Comparison of ENCODE assay signal across 18 cellular contexts in the genomic region with DNA sequence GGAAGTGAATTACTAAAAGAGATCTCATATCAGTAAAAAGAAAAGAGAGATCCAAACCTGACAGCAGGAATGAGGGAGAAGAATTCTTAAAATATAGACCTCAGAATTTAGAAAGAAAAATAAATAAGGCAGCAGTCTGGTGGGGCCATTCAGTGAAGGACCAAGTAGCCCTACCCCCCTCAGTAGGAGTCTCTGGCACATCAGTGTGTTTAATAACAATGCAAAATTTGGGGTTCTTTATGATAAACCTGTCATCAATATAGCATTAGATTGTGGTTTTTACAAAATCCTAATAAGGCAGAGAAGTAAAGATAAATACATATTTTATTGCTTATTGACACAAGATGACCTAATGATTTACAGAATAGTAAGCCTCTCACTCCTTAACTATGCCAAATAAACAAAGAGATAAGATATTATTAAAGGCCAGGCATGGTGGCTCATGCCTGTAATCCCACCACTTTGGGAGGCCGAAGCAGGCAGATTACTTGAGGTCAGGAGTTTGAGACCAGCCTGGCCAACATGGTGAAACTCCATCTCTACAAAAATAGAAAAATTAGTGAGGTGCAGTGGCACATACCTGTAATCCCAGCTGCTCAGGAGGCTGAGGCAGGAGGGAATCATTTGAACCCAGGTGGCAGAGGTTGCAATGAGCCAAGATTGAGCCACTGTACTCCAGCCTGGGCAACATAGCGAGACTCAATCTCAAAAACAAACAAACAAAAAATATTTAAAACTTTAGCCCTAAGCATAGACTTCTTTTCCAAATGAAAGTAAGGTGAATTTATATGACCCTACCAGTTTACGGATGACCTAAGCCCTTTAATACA.
DNase-seq lines count a peak whose midpoint lies in the region; ATAC-seq, FAIRE-seq and TF ChIP-seq lines count a peak whose summit lies in the region.
"Had no signal": no experiment of that assay in that cellular context is flagged by ENCODE, and none has a peak within 500 bp of the region (broad histone marks: within the 10 kb centered on the region; RNA-seq: fewer than 3 reads in every experiment).

No MANE protein-coding gene starts in this region.

- H4K12ac ChIP-seq in trophoblast cell (ENCODE audit: low read depth, low read length): no peak overlapping the region

- TF ChIP-seq CTCF in A549 (IDR thresholded peaks at IDR 0.05) (no peak), LNCaP clone FGC (IDR thresholded peaks at IDR 0.05; ENCODE audit: control insufficient read depth, extremely low read depth, insufficient read depth) (no peak), VCaP (conservative IDR thresholded peaks at IDR 0.05) (no peak)

- H3K36me3 ChIP-seq in trophoblast cell (ENCODE audit: control insufficient read depth in 1 of 2, insufficient read depth in 2 of 2, low read length in 2 of 2): no peaks in the 10 kb centered on the region

- no peak overlapping the region for H3K4ac ChIP-seq in trophoblast cell (ENCODE audit: low read depth, low read length)

- no peak overlapping the region for H2BK120ac ChIP-seq in trophoblast cell (ENCODE audit: insufficient read depth, low read length, poor library complexity)

- H3K4me1 ChIP-seq in A549: peaks cover 18% of the 10 kb centered on the region
- peaks cover 3 to 6% of the 10 kb centered on the region in 2 experiments for H3K4me1 ChIP-seq in trophoblast cell (ENCODE audit: control insufficient read depth in 1 of 2, insufficient read depth in 2 of 2, low read length in 2 of 2)

- no peak overlapping the region for H3K14ac ChIP-seq in trophoblast cell (ENCODE audit: low read length)

- H2BK12ac ChIP-seq in trophoblast cell (ENCODE audit: low read length): peak overlapping the region; percentile 31

- peak overlapping the region; percentile 18 to 63; a peak in 5 of 6 replicates for H3K27ac ChIP-seq in A549
- peak overlapping the region; percentile 72 for H3K27ac ChIP-seq in VCaP
- no peak overlapping the region for H3K27ac ChIP-seq in trophoblast cell (ENCODE audit: low read depth, low read length)

- no peak overlapping the region for H2BK5ac ChIP-seq in trophoblast cell (ENCODE audit: low read depth, low read length, poor library complexity)

- TF ChIP-seq POLR2A in A549 (IDR thresholded peaks at IDR 0.05; ENCODE audit: low read length) (no peak), H54 (IDR thresholded peaks at IDR 0.05; ENCODE audit: low read depth, low read length) (no peak)

- peak overlapping the region; percentile 32 for H3K4me2 ChIP-seq in A549
- no peak overlapping the region for H3K4me2 ChIP-seq in trophoblast cell (ENCODE audit: low read length)
- H3K4me2 ChIP-seq: GM23338 had no signal

- no peak overlapping the region for H2AK5ac ChIP-seq in trophoblast cell (ENCODE audit: low read length)

- H3K23ac ChIP-seq in trophoblast cell (ENCODE audit: low read length): no peak overlapping the region

- no peak overlapping the region for H4K91ac ChIP-seq in trophoblast cell (ENCODE audit: low read depth, low read length)

- H3K9me3 ChIP-seq in A549 (no peaks in the 10 kb centered on the region), trophoblast cell (ENCODE audit: insufficient read depth, low read depth, low read length) (no peaks in the 10 kb centered on the region)

- H3K4me3 ChIP-seq in A549 (no peak overlapping the region), LNCaP clone FGC (ENCODE audit: low read depth, low read length) (no peak overlapping the region), trophoblast cell (ENCODE audit: low read depth, low read length) (no peak overlapping the region)
- H3K4me3 ChIP-seq: GM12878, GM23338 had no signal

- DNase-seq in A549 (ENCODE audit: low read depth in 1 of 2, low spot score in 1 of 2): no peak
- DNase-seq in LNCaP clone FGC (ENCODE audit: low read depth): peak; percentile 53
- no peak for DNase-seq in trophoblast cell
- DNase-seq in GDM1 (lab: John Stamatoyannopoulos, UW): no peak
- no peak for DNase-seq in pons (ENCODE audit: low spot score)
- DNase-seq in H54 (ENCODE audit: insufficient read length, low spot score): no peak
- DNase-seq: AML-193; CD4-positive, alpha-beta memory T cell; DMS79; H7; KG1 had no signal

- TF ChIP-seq RAD21 in A549 (conservative IDR thresholded peaks at IDR 0.05 in 1 of 2, IDR thresholded peaks at IDR 0.05 in 1 of 2): no peak

- no peak overlapping the region for H2AFZ ChIP-seq in trophoblast cell (ENCODE audit: insufficient read depth, low read length, poor library complexity)

- FAIRE-seq in A549 (lab: Jason Lieb, UNC) (no peak), H54 (lab: Jason Lieb, UNC) (no peak)
- FAIRE-seq: A204.1, GM12878, HepG2 had no signal

- no peaks in the 10 kb centered on the region for H3K79me2 ChIP-seq in trophoblast cell (ENCODE audit: control insufficient read depth, insufficient read depth, low read length, poor library complexity)

- no peaks in the 10 kb centered on the region for H3K27me3 ChIP-seq in trophoblast cell (ENCODE audit: insufficient read depth, low read length)

- WGBS in A549 (ENCODE audit: missing lambda C conversion rate): 70% methylated on average over 3 of the region's 3 CpGs
- WGBS in trophoblast cell (ENCODE audit: extremely low coverage, insufficient coverage, insufficient read length): no CpG with 5 or more reads among the region's 3 CpGs

- H3K18ac ChIP-seq in trophoblast cell (ENCODE audit: low read length): no peak overlapping the region

- H3K9ac ChIP-seq in trophoblast cell (ENCODE audit: low read length): no peak overlapping the region

- CTCF ChIA-PET in A549 (lab: Yijun Ruan, JAX): no interaction called here

- H3K79me1 ChIP-seq in trophoblast cell (ENCODE audit: low read length): peaks cover 2% of the 10 kb centered on the region

- POLR2A ChIA-PET in A549 (lab: Yijun Ruan, JAX): no interaction called here

- H4K8ac ChIP-seq in trophoblast cell (ENCODE audit: low read depth, low read length): no peak overlapping the region

- TF ChIP-seq EP300 in A549 (IDR thresholded peaks at IDR 0.05): no peak

- ATAC-seq in A549 (peak in 1 of 2 experiments; percentile 74; a peak in 3 of 6 replicates), GM21423 (IDR thresholded peaks at IDR 0.05; ENCODE audit: unreplicated experiment) (no peak)
- ATAC-seq: GM12878, GM23338, HCT116, HepG2 had no signal

TF ChIP-seq in A549, 52 proteins besides CTCF, POLR2A, EP300 and RAD21:
- TF ChIP-seq RFX5 (IDR thresholded peaks at IDR 0.05) (no peak), FOSL2 (IDR thresholded peaks at IDR 0.05) (no peak), FOSL2 (CRISPR knock-in tag; IDR thresholded peaks at IDR 0.05) (peak; percentile 51; the same call in 1 of the 2 replicates), ZC3H11A (IDR thresholded peaks at IDR 0.05) (no peak), FOSB (CRISPR knock-in tag; IDR thresholded peaks at IDR 0.05) (no peak), GATA3 (IDR thresholded peaks at IDR 0.05; ENCODE audit: borderline replicate concordance) (peak; percentile 65; the same call in 1 of the 2 replicates), ZSCAN20 (CRISPR knock-in tag; IDR thresholded peaks at IDR 0.05) (no peak), RNF2 (IDR thresholded peaks at IDR 0.05; ENCODE audit: borderline replicate concordance, low read depth) (no peak), KDM5A (IDR thresholded peaks at IDR 0.05) (no peak)
- TF ChIP-seq, protein P1, sequence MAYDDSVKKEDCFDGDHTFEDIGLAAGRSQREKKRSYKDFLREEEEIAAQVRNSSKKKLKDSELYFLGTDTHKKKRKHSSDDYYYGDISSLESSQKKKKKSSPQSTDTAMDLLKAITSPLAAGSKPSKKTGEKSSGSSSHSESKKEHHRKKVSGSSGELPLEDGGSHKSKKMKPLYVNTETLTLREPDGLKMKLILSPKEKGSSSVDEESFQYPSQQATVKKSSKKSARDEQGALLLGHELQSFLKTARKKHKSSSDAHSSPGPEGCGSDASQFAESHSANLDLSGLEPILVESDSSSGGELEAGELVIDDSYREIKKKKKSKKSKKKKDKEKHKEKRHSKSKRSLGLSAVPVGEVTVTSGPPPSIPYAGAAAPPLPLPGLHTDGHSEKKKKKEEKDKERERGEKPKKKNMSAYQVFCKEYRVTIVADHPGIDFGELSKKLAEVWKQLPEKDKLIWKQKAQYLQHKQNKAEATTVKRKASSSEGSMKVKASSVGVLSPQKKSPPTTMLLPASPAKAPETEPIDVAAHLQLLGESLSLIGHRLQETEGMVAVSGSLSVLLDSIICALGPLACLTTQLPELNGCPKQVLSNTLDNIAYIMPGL (CRISPR knock-in tag; IDR thresholded peaks at IDR 0.05; ENCODE audit: borderline replicate concordance): no peak
